21 cellular contexts compared by ENCODE assay signal in the genomic region with DNA sequence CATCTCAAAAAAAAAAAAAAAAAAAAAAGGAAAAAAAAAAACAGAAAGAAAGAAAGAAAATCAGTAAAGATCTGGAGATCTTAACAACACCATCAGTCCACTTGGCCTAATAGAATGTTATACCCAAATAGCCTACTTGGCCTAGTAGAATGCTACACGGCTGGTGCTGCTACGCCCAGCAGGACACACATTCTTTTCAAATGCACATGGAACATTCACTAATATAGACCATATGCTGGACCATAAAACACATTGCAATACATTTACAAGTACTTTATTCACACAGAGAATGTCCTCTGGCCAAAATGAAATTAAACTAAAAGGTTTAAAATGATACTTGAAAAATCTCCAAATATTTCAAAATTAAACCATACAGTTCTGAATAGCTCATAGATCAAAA.
"Had no signal": no experiment of that assay in that cellular context is flagged by ENCODE, and none has a peak within 500 bp of the region (broad histone marks: within the 10 kb centered on the region; RNA-seq: fewer than 3 reads in every experiment).

No MANE protein-coding gene starts in this region.

- H3K9me3 Mint-ChIP-seq: naive B cell; stimulated activated effector memory CD8-positive, alpha-beta T cell treated with anti-CD3 and anti-CD28 coated beads, Interleukin-12 subunit alpha, Interleukin-12 subunit beta, amount 100 ng/mL, for 72 hours; type B pancreatic cell had no signal

- H3K9me3 ChIP-seq: psoas muscle, right lobe of liver, suprapubic skin, thyroid gland had no signal

- H3K36me3 Mint-ChIP-seq: naive B cell; stimulated activated effector memory CD8-positive, alpha-beta T cell treated with anti-CD3 and anti-CD28 coated beads, Interleukin-12 subunit alpha, Interleukin-12 subunit beta, amount 100 ng/mL, for 72 hours had no signal

- H3K27me3 ChIP-seq: dorsolateral prefrontal cortex, heart left ventricle, right lobe of liver, suprapubic skin, thyroid gland had no signal

- DNase-seq: dorsolateral prefrontal cortex; effector memory CD4-positive, alpha-beta T cell; foreskin melanocyte; heart left ventricle; hypothalamus; kidney glomerular epithelial cell; mesendoderm; naive B cell; psoas muscle; retina; right lobe of liver; stimulated activated CD4-positive, alpha-beta T cell treated with anti-CD3 and anti-CD28 coated beads, Interleukin-4, amount 100 ng/mL, for 1 hour; stimulated activated CD8-positive, alpha-beta memory T cell treated with anti-CD3 and anti-CD28 coated beads, Interleukin-4, amount 100 ng/mL, for 48 hours; stimulated activated naive CD8-positive, alpha-beta T cell treated with anti-CD3 and anti-CD28 coated beads, Interleukin-15, Interleukin-2, amounts not matched to agents 100 U/mL and 50 U/mL, for 24 hours; thyroid gland had no signal

- ATAC-seq: esophagus mucosa; heart left ventricle; psoas muscle; right lobe of liver; stimulated activated effector memory CD8-positive, alpha-beta T cell treated with anti-CD3 and anti-CD28 coated beads, Interleukin-12 subunit alpha, Interleukin-12 subunit beta, amount 100 ng/mL, for 72 hours; stimulated activated naive CD8-positive, alpha-beta T cell treated with anti-CD3 and anti-CD28 coated beads, Interleukin-15, Interleukin-2, amounts not matched to agents 100 U/mL and 50 U/mL, for 24 hours had no signal

- H3K4me3 Mint-ChIP-seq: naive B cell; nephron; stimulated activated effector memory CD8-positive, alpha-beta T cell treated with anti-CD3 and anti-CD28 coated beads, Interleukin-12 subunit alpha, Interleukin-12 subunit beta, amount 100 ng/mL, for 72 hours; type B pancreatic cell had no signal

- H3K27ac ChIP-seq: coronary artery, dorsolateral prefrontal cortex, heart left ventricle, psoas muscle, right lobe of liver, suprapubic skin, thyroid gland had no signal

- H3K27me3 Mint-ChIP-seq: naive B cell, type B pancreatic cell had no signal

- H3K27ac Mint-ChIP-seq: stimulated activated effector memory CD8-positive, alpha-beta T cell treated with anti-CD3 and anti-CD28 coated beads, Interleukin-12 subunit alpha, Interleukin-12 subunit beta, amount 100 ng/mL, for 72 hours; type B pancreatic cell had no signal

- H3K4me3 ChIP-seq: coronary artery, dorsolateral prefrontal cortex, heart left ventricle, psoas muscle, right lobe of liver, suprapubic skin, thyroid gland had no signal

- H3K4me1 ChIP-seq: psoas muscle, right lobe of liver had no signal

- H3K36me3 ChIP-seq: heart left ventricle, right lobe of liver, suprapubic skin, thyroid gland had no signal
